ENCODE assay signal across 36 cellular contexts in the genomic region with DNA sequence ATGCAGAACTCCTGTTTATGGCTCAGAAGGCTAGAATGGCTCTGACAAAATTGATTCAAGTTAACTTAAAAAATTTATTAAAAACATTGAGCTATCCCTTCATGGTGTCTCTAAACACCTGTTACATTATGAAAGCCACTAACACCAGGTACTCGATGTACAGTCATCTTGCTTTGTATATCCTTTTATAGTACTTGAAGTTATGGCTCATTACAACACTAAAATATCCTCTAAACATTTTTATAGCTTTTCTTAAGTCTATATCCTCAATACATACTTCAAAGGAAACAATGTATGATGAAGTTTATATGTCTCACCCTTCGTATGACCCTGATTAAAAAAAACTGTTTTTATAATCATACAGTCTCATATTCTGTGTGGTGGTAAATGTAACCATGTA. TPM values are rescaled to one million over a fixed set of nuclear protein-coding genes. Genes with fewer than 3 reads are reported as not detected.
"Had no signal": no experiment of that assay in that cellular context is flagged by ENCODE, and none has a peak within 500 bp of the region (broad histone marks: within the 10 kb centered on the region; RNA-seq: fewer than 3 reads in every experiment).

No MANE protein-coding gene starts in this region.

- H3K4me3 ChIP-seq: cardiac muscle cell, MG63, SJSA1 had no signal

- ATAC-seq: activated CD8-positive, alpha-beta memory T cell treated with anti-CD3 and anti-CD28 coated beads, Interleukin-2, amount 10 ng/mL, durations not matched to agents 7 days and 5 days; Panc1 had no signal

- H3K27ac ChIP-seq: cardiac muscle cell, SJSA1, VCaP had no signal

- DNase-seq: activated B cell treated with CpG ODN at 0.5 μM for 24 hours; activated CD4-positive, alpha-beta memory T cell treated with anti-CD3 and anti-CD28 coated beads, Interleukin-2, amount 10 ng/mL, durations not matched to agents 7 days and 5 days; activated CD4-positive, alpha-beta T cell treated with anti-CD3 and anti-CD28 coated beads for 1 hour; activated CD4-positive, alpha-beta T cell treated with anti-CD3 and anti-CD28 coated beads for 48 hours; activated CD8-positive, alpha-beta memory T cell treated with anti-CD3 and anti-CD28 coated beads for 24 hours; activated CD8-positive, alpha-beta memory T cell treated with anti-CD3 and anti-CD28 coated beads, Interleukin-2, amount 10 ng/mL, durations not matched to agents 7 days and 5 days; activated CD8-positive, alpha-beta memory T cell treated with anti-CD3 and anti-CD28 coated beads, Interleukin-2, amount 50 U/mL, for 48 hours; activated effector memory CD4-positive, alpha-beta T cell treated with anti-CD3 and anti-CD28 coated beads, Interleukin-2, amount 50 U/mL, for 16 hours; activated naive CD4-positive, alpha-beta T cell; activated naive CD4-positive, alpha-beta T cell treated with anti-CD3 and anti-CD28 coated beads, Interleukin-2, amount 50 U/mL, for 16 hours; activated naive CD8-positive, alpha-beta T cell treated with anti-CD3 and anti-CD28 coated beads for 36 hours; activated T-cell treated with anti-CD3 and anti-CD28 coated beads, Interleukin-2, amount 50 U/mL, for 48 hours; amniotic stem cell; aorta; Kasumi-1; KG1; MG63; NCI-H1048; NCI-H1436; NCI-H1694 treated with DMSO at 0.1 percent for 48 hours; NCI-H2171 treated with DMSO at 0.1 percent for 48 hours; NCI-H2227 treated with DMSO at 0.1 percent for 48 hours; NCI-H446; NCI-H524 treated with DMSO at 0.1 percent for 48 hours; SHP77; SK-N-SH; SW 1271; T-helper 1 cell; T-helper 2 cell; T-helper 9 cell had no signal

- H3K4me1 ChIP-seq: SJSA1 had no signal

- H3K36me3 ChIP-seq: cardiac muscle cell, MG63, SJSA1 had no signal

- H3K9me3 ChIP-seq: MG63, SJSA1, SK-N-SH had no signal

- H3K9ac ChIP-seq: SK-N-SH had no signal

- H3K27me3 ChIP-seq: cardiac muscle cell, MG63, SJSA1 had no signal

RNA-seq across cellular contexts. Expression of gene SLITRK3, which starts 38.2 kb away (rescaled TPM):
- total RNA-seq: activated B cell treated with CpG ODN at 0.5 μM for 24 hours; activated CD4-positive, alpha-beta memory T cell treated with anti-CD3 and anti-CD28 coated beads, Interleukin-2, amount 10 ng/mL, durations not matched to agents 7 days and 5 days; activated CD8-positive, alpha-beta memory T cell treated with anti-CD3 and anti-CD28 coated beads, Interleukin-2, amount 10 ng/mL, durations not matched to agents 7 days and 5 days; activated naive CD8-positive, alpha-beta T cell treated with anti-CD3 and anti-CD28 coated beads for 36 hours; chondrocyte; RPMI7951; SJSA1 had no signal
- polyA plus RNA-seq: cardiac muscle cell, SK-N-SH had no signal
